In genomic region chr20:53829706-53830521, GRCh38 we compare ENCODE assay signal across 8 cellular contexts.
DNase-seq lines count a peak whose midpoint lies in the region; ATAC-seq and TF ChIP-seq lines count a peak whose summit lies in the region.

No MANE protein-coding gene starts in this region.

- H3K27ac ChIP-seq in SJCRH30 (peak overlapping the region; percentile 53), psoas muscle (peak overlapping the region; percentile 66)

- peak overlapping the region; percentile 3; the same call in 1 of the 2 replicates for H3K4me3 ChIP-seq in HAP-1
- H3K4me3 ChIP-seq in SJCRH30: peak overlapping the region; percentile 52
- peak overlapping the region; percentile 46 for H3K4me3 ChIP-seq in psoas muscle

- H3K9me3 ChIP-seq in HAP-1: no peaks in the 10 kb centered on the region
- no peaks in the 10 kb centered on the region for H3K9me3 ChIP-seq in SJCRH30 (replicated peaks)
- no peaks in the 10 kb centered on the region for H3K9me3 ChIP-seq in psoas muscle

- peaks cover 29% of the 10 kb centered on the region for H3K4me1 ChIP-seq in HAP-1
- peaks cover 18% of the 10 kb centered on the region for H3K4me1 ChIP-seq in SJCRH30
- peaks cover 20% of the 10 kb centered on the region for H3K4me1 ChIP-seq in psoas muscle

- intact Hi-C loops in psoas muscle (cut with DNase I): loop anchor here in 1 of 2 donors (5.0 kb wide), 1 partner anchor 93 kb away; no protein-coding TSS in a partner anchor

- DNase-seq in EH (ENCODE audit: low read depth): peak; percentile 88
- peak in 1 of 2 experiments; percentile 19 for DNase-seq in HAP-1 (ENCODE audit: low spot score in 2 of 2)
- peak in 1 of 2 experiments; percentile 42 for DNase-seq in SJCRH30
- DNase-seq in fibroblast of gingiva (ENCODE audit: low read depth): peak; percentile 60
- DNase-seq in psoas muscle: no peak
- no peak for DNase-seq in iPS-NIHi7 (ENCODE audit: extremely low spot score)
- no peak for DNase-seq in NCI-H1436 treated with DMSO at 0.1 percent for 48 hours (lab: John Stamatoyannopoulos, UW)

- no peaks in the 10 kb centered on the region for H3K36me3 ChIP-seq in HAP-1 (replicated peaks)
- no peaks in the 10 kb centered on the region for H3K36me3 ChIP-seq in SJCRH30
- H3K36me3 ChIP-seq in psoas muscle (ENCODE audit: insufficient read depth in 1 of 2, low read depth in 1 of 2): no peaks in the 10 kb centered on the region

- 18 to 28% (median 24%) methylated on average over 5 of the region's 5 CpGs for WGBS in psoas muscle, 3 donors

- H3K27me3 ChIP-seq in HAP-1 (ENCODE audit: low read depth): no peaks in the 10 kb centered on the region
- no peaks in the 10 kb centered on the region for H3K27me3 ChIP-seq in SJCRH30
- H3K27me3 ChIP-seq in psoas muscle (ENCODE audit: insufficient read depth in 3 of 3, low read length in 2 of 3): no peaks in the 10 kb centered on the region

- in situ Hi-C loops in HAP-1 (cut with MboI; ENCODE audit: low sequenced_read_pairs): no loop called here

- no peak for TF ChIP-seq CTCF in psoas muscle (IDR thresholded peaks at IDR 0.05)

- ATAC-seq in psoas muscle (peak in 1 of 4 donors; percentile 33), esophagus mucosa (no peak)

Comparison
In these comparisons a context has a peak if more than half of its experiments do, and no peak if none do; other contexts are left out.
1. DNase-seq: peak in EH (single experiment) and fibroblast of gingiva (single experiment); none in psoas muscle (0 of 2), iPS-NIHi7 (single experiment) and NCI-H1436 treated with DMSO at 0.1 percent for 48 hours (single experiment).
2. Peak in every context shown above with its lines, with median percentiles within 50 percentile points of each other: H3K4me3 ChIP-seq.